ENCODE assay signal across 25 cellular contexts in genomic region chr11:31706357-31706756, GRCh38.
"Had no signal": no experiment of that assay in that cellular context is flagged by ENCODE, and none has a peak within 500 bp of the region (broad histone marks: within the 10 kb centered on the region; RNA-seq: fewer than 3 reads in every experiment).

No MANE protein-coding gene starts in this region.

- ATAC-seq: natural killer cell; right lobe of liver; stimulated activated naive B cell treated with anti-CD40 and anti-IgM and Interleukin-4, amounts not matched to agents 10 μg/mL and 1 μg/mL and 100 μg/mL, for 72 hours; stimulated activated naive CD8-positive, alpha-beta T cell treated with anti-CD3 and anti-CD28 coated beads, Interleukin-15, Interleukin-2, amounts not matched to agents 100 U/mL and 50 U/mL, for 24 hours had no signal

- H3K4me1 ChIP-seq: left ventricle myocardium inferior, neural progenitor cell, right atrium auricular region, right lobe of liver, stomach, testis, thyroid gland, transverse colon, upper lobe of left lung, vagina had no signal

- H3K27ac ChIP-seq: left ventricle myocardium inferior, neural progenitor cell, neutrophil, right atrium auricular region, right lobe of liver, stomach, testis, thyroid gland, transverse colon, upper lobe of left lung, vagina had no signal

- H3K4me3 ChIP-seq: left ventricle myocardium inferior, lung, neural progenitor cell, right atrium auricular region, right lobe of liver, stomach, testis, thyroid gland, transverse colon, upper lobe of left lung, vagina had no signal

- DNase-seq: hypothalamus; immature natural killer cell; left ventricle myocardium inferior; mesendoderm; naive B cell; natural killer cell; nephron progenitor cell; occipital lobe; right lobe of liver; stimulated activated CD4-positive, alpha-beta T cell treated with anti-CD3 and anti-CD28 coated beads, Interleukin-12 subunit alpha, Interleukin-12 subunit beta, amount 100 ng/mL, for 4 hours; stimulated activated CD4-positive, alpha-beta T cell treated with anti-CD3 and anti-CD28 coated beads, Interleukin-15, amount 100 ng/mL, for 24 hours; stimulated activated CD4-positive, alpha-beta T cell treated with anti-CD3 and anti-CD28 coated beads, Interleukin-2, amount 100 ng/mL, for 24 hours; stimulated activated CD4-positive, alpha-beta T cell treated with anti-CD3 and anti-CD28 coated beads, Interleukin-4, amount 100 ng/mL, for 1 hour; stimulated activated naive B cell treated with anti-CD40 and anti-IgM and Interleukin-4, amounts not matched to agents 10 μg/mL and 1 μg/mL and 100 μg/mL, for 72 hours; stimulated activated naive CD8-positive, alpha-beta T cell treated with anti-CD3 and anti-CD28 coated beads, Interleukin-15, Interleukin-2, amounts not matched to agents 100 U/mL and 50 U/mL, for 24 hours; stomach; testis; thyroid gland; transverse colon; upper lobe of left lung had no signal

- H3K27me3 ChIP-seq: neural progenitor cell, neutrophil, right atrium auricular region, right lobe of liver, stomach, testis, thyroid gland, transverse colon, upper lobe of left lung, vagina had no signal

- H3K9me3 ChIP-seq: left ventricle myocardium inferior, neutrophil, right atrium auricular region, right lobe of liver, stomach, testis, thyroid gland, transverse colon, upper lobe of left lung, vagina had no signal

- H3K36me3 ChIP-seq: left ventricle myocardium inferior, neutrophil, right atrium auricular region, right lobe of liver, stomach, thyroid gland, transverse colon, upper lobe of left lung had no signal
